10 cellular contexts compared by ENCODE assay signal in the genomic region with DNA sequence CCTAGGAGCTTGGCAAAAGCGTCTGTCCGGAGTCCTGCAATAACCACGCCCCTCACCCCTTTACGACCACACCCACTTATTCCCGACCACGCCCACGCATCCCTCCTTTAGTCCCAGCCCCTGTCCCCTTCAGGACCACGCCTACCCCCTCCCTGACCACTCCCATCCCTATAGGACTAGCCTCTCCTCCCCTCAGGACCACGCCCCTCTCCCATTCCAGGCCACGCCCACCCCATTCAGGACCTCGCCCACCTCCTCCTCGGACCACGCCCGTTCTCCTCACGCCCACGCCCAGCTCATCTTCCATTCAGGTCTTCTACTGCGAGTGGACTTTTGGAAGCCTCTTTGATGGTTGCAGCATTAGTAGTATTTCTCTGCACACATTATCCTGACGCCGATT.
DNase-seq lines count a peak whose midpoint lies in the region; ATAC-seq and TF ChIP-seq lines count a peak whose summit lies in the region.
"Had no signal": no experiment of that assay in that cellular context is flagged by ENCODE, and none has a peak within 500 bp of the region (broad histone marks: within the 10 kb centered on the region; RNA-seq: fewer than 3 reads in every experiment).

No MANE protein-coding gene starts in this region.

- TF ChIP-seq CTCF in osteoblast (IDR thresholded peaks at IDR 0.05; ENCODE audit: extremely low read depth, low read depth, low read length) = no peak

- no peak overlapping the region for H3K27ac ChIP-seq in HUES48 (ENCODE audit: low read depth, low read length)
- H3K27ac ChIP-seq in osteoblast (ENCODE audit: low read depth, low read length) = no peak overlapping the region
- H3K27ac ChIP-seq: SJSA1 had no signal

- no peak for ATAC-seq in GM21825 (IDR thresholded peaks at IDR 0.05; ENCODE audit: unreplicated experiment)

- H3K9ac ChIP-seq in HUES48 (ENCODE audit: low read depth, low read length) = no peak overlapping the region

- H3K9me3 ChIP-seq in HUES48 (ENCODE audit: control insufficient read depth, insufficient read depth, low read length) = no peaks in the 10 kb centered on the region
- no peaks in the 10 kb centered on the region for H3K9me3 ChIP-seq in osteoblast (ENCODE audit: low read depth, low read length)
- H3K9me3 ChIP-seq: SJSA1 had no signal

- no peak overlapping the region for H2AFZ ChIP-seq in osteoblast (ENCODE audit: low read length)

- H3K79me2 ChIP-seq in osteoblast (ENCODE audit: insufficient read depth, low read length) = no peaks in the 10 kb centered on the region

- in situ Hi-C loops in Caki2 (cut with HindIII; ENCODE audit: low pct_unique_long_range_greater_than_20kb, low sequenced_read_pairs) = loop anchor here (25.0 kb wide), 1 partner anchor 214 kb away; no protein-coding TSS in a partner anchor

- H3K27me3 ChIP-seq in HUES48 (ENCODE audit: control insufficient read depth, insufficient read depth, low read length) = peaks cover 14% of the 10 kb centered on the region
- peaks cover 23% of the 10 kb centered on the region for H3K27me3 ChIP-seq in osteoblast (ENCODE audit: insufficient read depth, low read length)
- H3K27me3 ChIP-seq: SJSA1 had no signal

- H4K20me1 ChIP-seq in osteoblast (ENCODE audit: insufficient read depth, low read length) = no peaks in the 10 kb centered on the region

- DNase-seq in Caki2 (ENCODE audit: low read depth) (peak; percentile 81), SW 1271 (lab: John Stamatoyannopoulos, UW) (peak; percentile 23 to 47), iPS-NIHi7 (ENCODE audit: extremely low spot score) (peak; percentile 99), osteoblast (ENCODE audit: insufficient read length, low spot score, missing footprints) (no peak)
- no peak for DNase-seq in activated CD4-positive, CD25-positive, alpha-beta regulatory T cell (lab: John Stamatoyannopoulos, UW)
- DNase-seq in activated CD4-positive, alpha-beta T cell treated with anti-CD3 and anti-CD28 coated beads, Interleukin-2, amount 50 U/mL, for 4 hours = no peak
- DNase-seq: activated effector memory CD4-positive, alpha-beta T cell treated with anti-CD3 and anti-CD28 coated beads, Interleukin-2, amount 50 U/mL, for 16 hours had no signal

- no peak overlapping the region for H3K4me2 ChIP-seq in osteoblast (ENCODE audit: insufficient read depth, low read length)

- H3K4me1 ChIP-seq in HUES48 (ENCODE audit: control insufficient read depth, insufficient read depth, low read length) = peaks cover 37% of the 10 kb centered on the region
- H3K4me1 ChIP-seq in osteoblast (ENCODE audit: insufficient read depth, low read length) = peaks cover 6% of the 10 kb centered on the region

- H3K36me3 ChIP-seq in HUES48 (ENCODE audit: control insufficient read depth, insufficient read depth, low read length) = no peaks in the 10 kb centered on the region
- no peaks in the 10 kb centered on the region for H3K36me3 ChIP-seq in osteoblast (ENCODE audit: insufficient read depth, low read length)
- H3K36me3 ChIP-seq: SJSA1 had no signal

- peak overlapping the region; percentile 25; the same call in 1 of the 2 replicates for H3K4me3 ChIP-seq in HUES48 (ENCODE audit: low read depth, low read length)
- H3K4me3 ChIP-seq in osteoblast (ENCODE audit: insufficient read depth, low read length) = no peak overlapping the region
- H3K4me3 ChIP-seq: SJSA1 had no signal

Comparison
In these comparisons a context has a peak if more than half of its experiments do, and no peak if none do; other contexts are left out.
1. DNase-seq: peak in Caki2 (single experiment), SW 1271 (2 of 2) and iPS-NIHi7 (single experiment); none in activated CD4-positive, CD25-positive, alpha-beta regulatory T cell (0 of 4), activated CD4-positive, alpha-beta T cell treated with anti-CD3 and anti-CD28 coated beads, Interleukin-2, amount 50 U/mL, for 4 hours (0 of 2) and osteoblast (single experiment).